32 cellular contexts compared by ENCODE assay signal in the genomic region with DNA sequence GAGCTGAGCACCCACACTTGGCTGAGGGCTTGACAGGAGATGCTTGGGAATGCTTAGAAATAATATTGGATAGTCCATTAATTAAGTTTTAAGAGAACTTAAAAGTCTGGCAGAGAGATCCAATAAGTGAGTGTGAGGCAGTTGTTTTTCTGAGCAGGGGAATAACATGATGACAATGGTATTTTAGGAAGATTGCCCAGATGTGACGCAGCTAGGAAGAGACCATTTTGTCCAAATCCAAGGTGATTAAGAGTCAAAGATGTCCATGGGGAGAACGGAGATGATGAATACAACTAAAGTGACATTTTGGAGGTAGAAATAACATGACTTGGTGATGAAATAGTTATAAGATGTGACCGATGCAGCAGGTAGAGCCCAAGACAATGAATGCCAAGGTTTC.
DNase-seq lines count a peak whose midpoint lies in the region; ATAC-seq and TF ChIP-seq lines count a peak whose summit lies in the region.
"Had no signal": no experiment of that assay in that cellular context is flagged by ENCODE, and none has a peak within 500 bp of the region (broad histone marks: within the 10 kb centered on the region; RNA-seq: fewer than 3 reads in every experiment).

No MANE protein-coding gene starts in this region.

- H3K36me3 ChIP-seq in IMR-90 (ENCODE audit: control insufficient read depth, insufficient read depth, low read length) (no peaks in the 10 kb centered on the region), upper lobe of right lung (no peaks in the 10 kb centered on the region)
- H3K36me3 ChIP-seq: adrenal gland; BLaER1 treated with 17β-estradiol and CSF1 and Interleukin-3, amounts not matched to agents 10 nM and 100 nM; breast epithelium; pancreas; thoracic aorta had no signal

- H2BK20ac ChIP-seq in IMR-90 (ENCODE audit: low read depth, low read length): no peak overlapping the region; the same call in 1 of the 2 replicates

- no peak overlapping the region for H4K91ac ChIP-seq in IMR-90 (ENCODE audit: insufficient read depth, low read depth, low read length)

- no peak overlapping the region for H3K4me2 ChIP-seq in IMR-90 (ENCODE audit: low read depth, low read length)
- H3K4me2 ChIP-seq: BLaER1 treated with 17β-estradiol and CSF1 and Interleukin-3, amounts not matched to agents 10 nM and 100 nM; smooth muscle cell had no signal

- H4K5ac ChIP-seq in IMR-90 (ENCODE audit: low read depth, low read length): no peak overlapping the region

- in situ Hi-C loops in IMR-90 (cut with MboI; ENCODE audit: low sequenced_read_pairs): no loop called here

- no TSS peak for BruUV-seq in IMR-90 (replicated peaks; lab: Mats Ljungman, UMichigan)

- H3K79me1 ChIP-seq in IMR-90 (ENCODE audit: low read depth in 1 of 2, low read length in 2 of 2): no peaks in the 10 kb centered on the region

- no peak overlapping the region for H4K8ac ChIP-seq in IMR-90 (ENCODE audit: low read depth in 2 of 2, low read length in 2 of 2)

- H3K9me3 ChIP-seq in IMR-90 (ENCODE audit: control insufficient read depth, insufficient read depth, low read length) (no peaks in the 10 kb centered on the region), upper lobe of right lung (no peaks in the 10 kb centered on the region)
- H3K9me3 ChIP-seq: adrenal gland, breast epithelium, pancreas, thoracic aorta had no signal

- ATAC-seq in IMR-90 (ENCODE audit: low read depth) (no peak), upper lobe of right lung (no peak)
- no peak for ATAC-seq in effector memory CD8-positive, alpha-beta T cell (replicated peaks)
- ATAC-seq: activated CD8-positive, alpha-beta memory T cell treated with anti-CD3 and anti-CD28 coated beads, Interleukin-2, amount 10 ng/mL, durations not matched to agents 7 days and 5 days; activated T-cell treated with anti-CD3 and anti-CD28 coated beads, Interleukin-2, amount 50 U/mL, for 72 hours; HCT116; left cardiac atrium; pancreas; PC-3 had no signal

- peak; percentile 32 for DNase-seq in IMR-90
- peak; percentile 26 for DNase-seq in dermis blood vessel endothelial cell
- DNase-seq in foreskin fibroblast: peak; percentile 59 to 87
- DNase-seq in upper lobe of right lung: no peak
- DNase-seq in T-helper 1 cell: no peak
- no peak for DNase-seq in effector memory CD8-positive, alpha-beta T cell
- DNase-seq in activated naive CD4-positive, alpha-beta T cell (lab: John Stamatoyannopoulos, UW): no peak
- DNase-seq: activated CD4-positive, CD25-positive, alpha-beta regulatory T cell; activated CD8-positive, alpha-beta memory T cell treated with anti-CD3 and anti-CD28 coated beads, Interleukin-2, amount 10 ng/mL, durations not matched to agents 7 days and 5 days; activated naive CD4-positive, alpha-beta T cell treated with anti-CD3 and anti-CD28 coated beads for 36 hours; activated T-cell treated with anti-CD3 and anti-CD28 coated beads, Interleukin-2, amount 50 U/mL, for 72 hours; adrenal gland; COR-L47; effector CD4-positive, alpha-beta T cell; hypothalamus; left cardiac atrium; NCI-H146; NCI-H226; NCI-H526 treated with DMSO at 0.1 percent for 48 hours; pancreas; PC-3; stimulated activated CD4-positive, alpha-beta T cell treated with anti-CD3 and anti-CD28 coated beads, Interleukin-2, amount 100 ng/mL, for 24 hours; stimulated activated CD8-positive, alpha-beta memory T cell treated with anti-CD3 and anti-CD28 coated beads, Interleukin-4, amount 100 ng/mL, for 48 hours had no signal

- no peak overlapping the region for H2AFZ ChIP-seq in IMR-90 (replicated peaks; ENCODE audit: low read length, poor library complexity)

- no peak overlapping the region for H2BK5ac ChIP-seq in IMR-90 (ENCODE audit: low read depth, low read length, poor library complexity, severe bottlenecking)

- intact Hi-C loops in IMR-90 (cut with micrococcal nuclease) (no loop called here), upper lobe of right lung (cut with DNase I) (no loop called here)

- H3K27me3 ChIP-seq in IMR-90 (ENCODE audit: control insufficient read depth, insufficient read depth, low read length): no peaks in the 10 kb centered on the region
- H3K27me3 ChIP-seq in upper lobe of right lung: no peaks in the 10 kb centered on the region
- H3K27me3 ChIP-seq: adrenal gland; BLaER1 treated with 17β-estradiol and CSF1 and Interleukin-3, amounts not matched to agents 10 nM and 100 nM; breast epithelium; pancreas had no signal

- TF ChIP-seq CTCF in IMR-90 (conservative IDR thresholded peaks at IDR 0.05; ENCODE audit: low read depth, low read length) (no peak), foreskin fibroblast (IDR thresholded peaks at IDR 0.05; ENCODE audit: low read depth, low read length) (no peak), upper lobe of right lung (IDR thresholded peaks at IDR 0.05) (no peak)

- H2AK9ac ChIP-seq in IMR-90 (replicated peaks; ENCODE audit: low read depth, low read length, poor library complexity): no peak overlapping the region

- no peaks in the 10 kb centered on the region for H3K36me3 Mint-ChIP-seq in effector memory CD8-positive, alpha-beta T cell (ENCODE audit: insufficient read depth)
- H3K36me3 Mint-ChIP-seq: IgD-negative memory B cell had no signal

- 89% methylated on average over 1 of the region's 3 CpGs; no CpG with 5 or more reads in 1 of the 2 experiments for WGBS in IMR-90 (ENCODE audit: extremely low coverage in 2 of 2, insufficient read length in 1 of 2), 2 experiments

- H3K23ac ChIP-seq in IMR-90 (ENCODE audit: low read depth, low read length): no peak overlapping the region

- no peak overlapping the region for H3K4me3 Mint-ChIP-seq in effector memory CD8-positive, alpha-beta T cell
- H3K4me3 Mint-ChIP-seq: activated CD8-positive, alpha-beta memory T cell treated with anti-CD3 and anti-CD28 coated beads, Interleukin-2, amount 10 ng/mL, durations not matched to agents 7 days and 5 days; activated naive CD4-positive, alpha-beta T cell treated with anti-CD3 and anti-CD28 coated beads for 36 hours; activated T-cell treated with anti-CD3 and anti-CD28 coated beads, Interleukin-2, amount 50 U/mL, for 72 hours; IgD-negative memory B cell; stimulated activated naive CD8-positive, alpha-beta T cell treated with anti-CD3 and anti-CD28 coated beads, Interleukin-15, Interleukin-2, amounts not matched to agents 100 ng/mL and 50 ng/mL, for 24 hours had no signal

- no peak overlapping the region for H3K56ac ChIP-seq in IMR-90 (ENCODE audit: extremely low read depth, insufficient read depth, low read length)

- no peak overlapping the region for H2BK15ac ChIP-seq in IMR-90 (ENCODE audit: low read depth, low read length)

- H2BK120ac ChIP-seq in IMR-90 (ENCODE audit: low read depth, low read length): no peak overlapping the region

- H4K20me1 ChIP-seq in IMR-90 (ENCODE audit: insufficient read depth, low read length): no peaks in the 10 kb centered on the region
- H4K20me1 ChIP-seq: BLaER1 treated with 17β-estradiol and CSF1 and Interleukin-3, amounts not matched to agents 10 nM and 100 nM had no signal

- dilution Hi-C loops in IMR-90 (cut with HindIII; ENCODE audit: low sequenced_read_pairs, unreplicated experiment): no loop called here

- H3K4me3 ChIP-seq in IMR-90 (ENCODE audit: insufficient read depth, low read depth, low read length) (no peak overlapping the region), foreskin fibroblast (ENCODE audit: low read depth in 1 of 2, low read length in 2 of 2) (no peak overlapping the region), upper lobe of right lung (no peak overlapping the region)
- H3K4me3 ChIP-seq: adrenal gland; BLaER1 treated with 17β-estradiol and CSF1 and Interleukin-3, amounts not matched to agents 10 nM and 100 nM; breast epithelium; pancreas; SK-N-MC; smooth muscle cell; thoracic aorta had no signal

- H3K4me1 ChIP-seq in IMR-90 (ENCODE audit: control insufficient read depth, insufficient read depth, low read length): peaks cover 4% of the 10 kb centered on the region; the same call in 1 of the 2 replicates
- no peaks in the 10 kb centered on the region for H3K4me1 ChIP-seq in upper lobe of right lung
- H3K4me1 ChIP-seq: adrenal gland, breast epithelium, pancreas had no signal

- H3K9ac ChIP-seq in IMR-90 (ENCODE audit: low read depth, low read length): no peak overlapping the region
- H3K9ac ChIP-seq: BLaER1 treated with 17β-estradiol and CSF1 and Interleukin-3, amounts not matched to agents 10 nM and 100 nM had no signal

- no peak overlapping the region for H3K27ac ChIP-seq in IMR-90 (ENCODE audit: insufficient read depth, low read length)
- H3K27ac ChIP-seq in upper lobe of right lung: peak overlapping the region; percentile 33
- H3K27ac ChIP-seq: adrenal gland; BLaER1 treated with 17β-estradiol and CSF1 and Interleukin-3, amounts not matched to agents 10 nM and 100 nM; breast epithelium; epithelial cell of prostate; pancreas; SK-N-MC; thoracic aorta had no signal

- no peaks in the 10 kb centered on the region for H3K9me1 ChIP-seq in IMR-90 (ENCODE audit: insufficient read depth, low read length)

- H3K27me3 Mint-ChIP-seq in effector memory CD8-positive, alpha-beta T cell: peaks cover 6% of the 10 kb centered on the region in 2 donors
- H3K27me3 Mint-ChIP-seq: activated CD8-positive, alpha-beta memory T cell treated with anti-CD3 and anti-CD28 coated beads, Interleukin-2, amount 10 ng/mL, durations not matched to agents 7 days and 5 days had no signal

- POLR2A ChIA-PET in IMR-90 (lab: Charles Lee; ENCODE audit: unreplicated experiment): no interaction called here

- TF ChIP-seq POLR2A in IMR-90 (IDR thresholded peaks at IDR 0.05; ENCODE audit: low read depth, low read length): no peak

- H3K9me3 Mint-ChIP-seq in effector memory CD8-positive, alpha-beta T cell: no peaks in the 10 kb centered on the region
- H3K9me3 Mint-ChIP-seq: activated naive CD4-positive, alpha-beta T cell treated with anti-CD3 and anti-CD28 coated beads for 36 hours had no signal

- CTCF ChIA-PET in IMR-90 (lab: Yijun Ruan, JAX): no interaction called here

- no peak for TF ChIP-seq RAD21 in IMR-90 (IDR thresholded peaks at IDR 0.05; ENCODE audit: low read length)

- H3K4ac ChIP-seq in IMR-90 (ENCODE audit: low read depth, low read length): no peak overlapping the region

- no peak overlapping the region for H3K14ac ChIP-seq in IMR-90 (replicated peaks; ENCODE audit: low read depth, low read length)

- H2AK5ac ChIP-seq in IMR-90 (ENCODE audit: low read depth, low read length): no peak overlapping the region

- no peak overlapping the region for H3K18ac ChIP-seq in IMR-90 (ENCODE audit: low read depth, low read length)

- no peaks in the 10 kb centered on the region for H3K4me1 Mint-ChIP-seq in effector memory CD8-positive, alpha-beta T cell (ENCODE audit: low read depth in 2 of 2)
- H3K4me1 Mint-ChIP-seq: IgD-negative memory B cell had no signal

- no peak overlapping the region for H3K27ac Mint-ChIP-seq in effector memory CD8-positive, alpha-beta T cell
- H3K27ac Mint-ChIP-seq: activated CD8-positive, alpha-beta memory T cell treated with anti-CD3 and anti-CD28 coated beads, Interleukin-2, amount 10 ng/mL, durations not matched to agents 7 days and 5 days; activated naive CD4-positive, alpha-beta T cell treated with anti-CD3 and anti-CD28 coated beads for 36 hours; activated T-cell treated with anti-CD3 and anti-CD28 coated beads, Interleukin-2, amount 50 U/mL, for 72 hours; IgD-negative memory B cell; stimulated activated naive CD8-positive, alpha-beta T cell treated with anti-CD3 and anti-CD28 coated beads, Interleukin-15, Interleukin-2, amounts not matched to agents 100 ng/mL and 50 ng/mL, for 24 hours had no signal

TF ChIP-seq in IMR-90, 13 proteins besides CTCF, POLR2A, EP300 and RAD21 (continues in another document):
- 0 out of 2 replicates have a peak, but pooled peaks have one; percentile 10 for TF ChIP-seq CEBPB (IDR thresholded peaks at IDR 0.05; ENCODE audit: low read depth, low read length)

Comparison
In these comparisons a context has a peak if more than half of its experiments do, and no peak if none do; other contexts are left out.
1. DNase-seq: peak in IMR-90 (single experiment), dermis blood vessel endothelial cell (single experiment) and foreskin fibroblast (2 of 2); none in upper lobe of right lung (single experiment), T-helper 1 cell (0 of 5), effector memory CD8-positive, alpha-beta T cell (0 of 3) and activated naive CD4-positive, alpha-beta T cell (0 of 4).